ENCODE assay signal across 8 cellular contexts in the genomic region with DNA sequence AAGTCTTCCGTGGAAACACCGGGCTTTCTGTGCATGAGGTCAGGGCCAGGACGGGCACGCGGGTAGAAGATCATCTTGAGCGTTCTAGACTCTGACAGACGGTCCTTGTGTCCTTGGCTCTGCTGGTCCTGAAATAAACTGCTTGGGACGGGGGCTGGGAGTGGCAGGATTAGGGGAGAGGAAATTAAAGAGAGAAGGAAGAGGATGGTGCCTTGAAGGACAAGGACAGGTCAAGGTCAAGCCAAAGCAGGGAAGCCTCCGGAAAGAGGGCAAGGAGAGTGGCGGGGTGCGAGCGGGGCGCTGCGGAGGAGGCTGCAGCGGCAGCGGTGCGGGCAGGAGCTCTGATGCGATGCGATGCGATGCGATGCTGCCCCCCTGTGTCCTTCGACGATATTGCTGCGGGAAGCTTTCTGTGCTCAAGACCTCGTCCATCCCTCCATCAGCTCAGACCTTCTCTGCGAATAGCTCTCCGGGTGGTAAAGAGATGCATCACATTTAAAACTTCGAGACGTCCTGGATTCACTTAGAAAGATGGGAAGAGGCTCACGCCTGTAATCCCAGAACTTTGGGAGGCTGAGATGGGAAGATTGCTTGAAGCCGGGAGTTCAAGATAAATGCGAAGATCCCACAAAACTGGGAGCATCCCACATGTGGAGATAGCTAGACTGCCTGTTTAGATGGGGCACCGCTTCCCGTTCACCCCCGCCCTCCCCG.
A peak's percentile ranks its signal among the peaks of the same experiment; 100 is the strongest.
DNase-seq lines count a peak whose midpoint lies in the region; ATAC-seq, FAIRE-seq and TF ChIP-seq lines count a peak whose summit lies in the region.

No MANE protein-coding gene starts in this region.

- intact Hi-C loops in pancreas (cut with DNase I), result no loop called here

- DNase-seq in G401 (ENCODE audit: low spot score), result peak; percentile 57
- peak; percentile 29 to 75 for DNase-seq in HAP-1 (ENCODE audit: low spot score in 2 of 2)
- DNase-seq in NCI-H1930 (lab: John Stamatoyannopoulos, UW), result peak; percentile 13 to 69
- peak; percentile 71 for DNase-seq in activated CD8-positive, alpha-beta memory T cell treated with anti-CD3 and anti-CD28 coated beads for 24 hours
- peak in 1 of 2 donors; percentile 33 for DNase-seq in foreskin fibroblast
- DNase-seq in pancreas, result peak in 5 of 6 donors; percentile 6 to 80 (median 57)
- no peak for DNase-seq in GF-D8 (lab: John Stamatoyannopoulos, UW)

- no peaks in the 10 kb centered on the region for H3K36me3 ChIP-seq in HAP-1 (replicated peaks)
- H3K36me3 ChIP-seq in pancreas, result no peaks in the 10 kb centered on the region

- ATAC-seq in pancreas, result peak; percentile 74 to 90 (median 89)
- ATAC-seq in GM18861 (IDR thresholded peaks at IDR 0.05; ENCODE audit: unreplicated experiment), result no peak

- H3K27ac ChIP-seq in pancreas, result no peak overlapping the region

- H3K27me3 ChIP-seq in HAP-1 (ENCODE audit: low read depth), result no peaks in the 10 kb centered on the region
- H3K27me3 ChIP-seq in pancreas, result peaks cover 0 to 17% (median 2%) of the 10 kb centered on the region in 4 donors

- H3K4me1 ChIP-seq in HAP-1, result no peaks in the 10 kb centered on the region
- H3K4me1 ChIP-seq in pancreas, result no peaks in the 10 kb centered on the region

- H3K9me3 ChIP-seq in HAP-1 (no peaks in the 10 kb centered on the region), pancreas (no peaks in the 10 kb centered on the region)

- TF ChIP-seq CTCF in foreskin fibroblast (IDR thresholded peaks at IDR 0.05; ENCODE audit: low read depth, low read length) (peak; percentile 36), pancreas (IDR thresholded peaks at IDR 0.05) (peak; percentile 42 to 64 (median 48))

- FAIRE-seq in pancreas (lab: Jason Lieb, UNC), result no peak

- H3K4me3 ChIP-seq in HAP-1, result no peak overlapping the region
- no peak overlapping the region for H3K4me3 ChIP-seq in foreskin fibroblast (ENCODE audit: low read depth in 1 of 2, low read length in 2 of 2)
- H3K4me3 ChIP-seq in pancreas, result no peak overlapping the region

- 6 to 7% methylated on average over 36 of the region's 36 CpGs for WGBS in pancreas, 2 donors

- in situ Hi-C loops in G401 (cut with HindIII; ENCODE audit: low sequenced_read_pairs), result no loop called here
- in situ Hi-C loops in HAP-1 (cut with MboI; ENCODE audit: low sequenced_read_pairs), result no loop called here
